In the genomic region with DNA sequence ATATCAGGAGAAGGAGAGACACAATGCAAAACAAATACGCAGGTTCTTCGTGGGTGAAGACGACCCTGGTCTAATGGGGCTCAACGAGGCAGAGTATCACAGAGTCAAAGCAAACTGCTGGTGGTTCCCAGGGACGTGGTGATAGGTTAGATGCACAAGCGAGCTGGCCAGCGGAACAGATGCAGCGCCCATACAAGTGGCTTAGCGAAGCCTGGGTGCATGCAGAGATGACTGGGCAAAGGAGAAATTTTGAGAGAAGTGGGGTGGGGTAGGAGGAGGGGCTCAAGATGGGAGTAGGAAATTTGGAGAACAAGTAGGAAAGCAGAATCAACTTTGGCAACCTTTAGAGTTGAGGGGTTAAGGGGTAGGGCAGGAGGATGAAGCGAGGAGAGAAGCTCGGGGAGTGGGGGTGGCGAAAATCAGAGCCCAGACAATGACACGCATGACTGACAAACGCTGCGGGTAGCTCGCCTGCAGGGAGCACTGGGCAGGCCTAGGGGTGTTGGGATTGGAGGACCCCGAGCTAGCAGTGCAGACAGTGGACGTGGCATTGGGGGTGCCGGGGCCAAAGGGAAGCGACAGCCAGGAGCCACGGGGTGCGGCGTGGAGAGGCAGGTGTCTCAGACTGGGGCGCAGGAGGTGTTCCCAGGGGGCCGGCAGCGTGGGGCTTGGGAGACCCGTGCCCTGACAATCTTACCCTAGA, we compare ENCODE assay signal across 8 cellular contexts. TPM values are rescaled to one million over a fixed set of nuclear protein-coding genes. Genes with fewer than 3 reads are reported as not detected.
A peak's percentile ranks its signal among the peaks of the same experiment; 100 is the strongest.
DNase-seq lines count a peak whose midpoint lies in the region; ATAC-seq and TF ChIP-seq lines count a peak whose summit lies in the region.

No MANE protein-coding gene starts in this region.

- DNase-seq in SIG-M5 treated with dmso at 0.1 percent for 504 hours (lab: John Stamatoyannopoulos, UW; ENCODE audit: unreplicated experiment) (peak; percentile 61), SIG-M5 (lab: John Stamatoyannopoulos, UW) (no peak), NB4 (ENCODE audit: low read depth) (peak; percentile 80), erythroblast (lab: John Stamatoyannopoulos, UW) (peak; percentile 71 to 74), naive B cell (no peak)
- DNase-seq in activated CD8-positive, alpha-beta memory T cell treated with anti-CD3 and anti-CD28 coated beads for 24 hours = peak; percentile 75

- peak overlapping the region; percentile 85 for H3K27ac ChIP-seq in thymus (ENCODE audit: low read depth)

- H3K27ac Mint-ChIP-seq in naive B cell = peak overlapping the region; percentile 87 to 98 (median 96)

- peaks cover 3% of the 10 kb centered on the region for H3K4me1 ChIP-seq in thymus (ENCODE audit: control insufficient read depth, insufficient read depth, low read length)

- peak overlapping the region; percentile 92 for H3K4me3 ChIP-seq in NB4 (ENCODE audit: low read depth, low read length)
- H3K4me3 ChIP-seq in thymus (ENCODE audit: low read length) = peak overlapping the region; percentile 72

- H3K27me3 Mint-ChIP-seq in naive B cell = no peaks in the 10 kb centered on the region

- no peaks in the 10 kb centered on the region for H3K9me3 Mint-ChIP-seq in naive B cell

- H3K36me3 ChIP-seq in thymus (ENCODE audit: control insufficient read depth, insufficient read depth) = peaks cover 2% of the 10 kb centered on the region

- H3K9me3 ChIP-seq in thymus (ENCODE audit: control insufficient read depth) = no peaks in the 10 kb centered on the region

- H3K4me3 Mint-ChIP-seq in naive B cell = peak overlapping the region; percentile 90 to 99 (median 98)

- H3K4me1 Mint-ChIP-seq in naive B cell = peaks cover 18 to 51% (median 31%) of the 10 kb centered on the region in 3 donors

- no peak for TF ChIP-seq CTCF in NB4 (IDR thresholded peaks at IDR 0.05; ENCODE audit: low read depth, low read length)

- no peaks in the 10 kb centered on the region for H3K27me3 ChIP-seq in thymus (ENCODE audit: control insufficient read depth, insufficient read depth)

- no peak for TF ChIP-seq POLR2A in NB4 (IDR thresholded peaks at IDR 0.05; ENCODE audit: extremely low read depth, insufficient read length)
- TF ChIP-seq POLR2A in erythroblast (IDR thresholded peaks at IDR 0.05; ENCODE audit: low read length) = no peak

- ATAC-seq in HG02642 (IDR thresholded peaks at IDR 0.05; ENCODE audit: poor library complexity, unreplicated experiment) = peak; percentile 59
- ATAC-seq in naive B cell (ENCODE audit: low read depth in 2 of 2) = peak; percentile 32 to 39

- WGBS in thymus = 2% methylated on average over 27 of the region's 27 CpGs

- peaks cover 0 to 9% of the 10 kb centered on the region in 2 donors for H3K36me3 Mint-ChIP-seq in naive B cell

RNA-seq across cellular contexts. Expression of gene FAM98A, which starts 0.5 kb away (rescaled TPM):
- polyA plus RNA-seq in naive B cell (ENCODE audit: low read depth in 6 of 6) = 10 to 100 TPM in 5 of 6 donors, 1 to 10 TPM in 1; 8.4 to 33.2 (median 21.2) TPM
- polyA plus RNA-seq in thymus = 18.9 TPM

Comparison
In these comparisons a context has a peak if more than half of its experiments do, and no peak if none do; other contexts are left out.
1. DNase-seq: peak in SIG-M5 treated with dmso at 0.1 percent for 504 hours (single experiment), NB4 (single experiment), activated CD8-positive, alpha-beta memory T cell treated with anti-CD3 and anti-CD28 coated beads for 24 hours (single experiment) and erythroblast (2 of 2); none in SIG-M5 (single experiment) and naive B cell (single experiment).